Comparison of ENCODE assay signal across 9 cellular contexts in genomic region chr7:141700848-141701371, GRCh38. TPM values are rescaled to one million over a fixed set of nuclear protein-coding genes. Genes with fewer than 3 reads are reported as not detected.
A peak's percentile ranks its signal among the peaks of the same experiment; 100 is the strongest.
DNase-seq lines count a peak whose midpoint lies in the region; ATAC-seq and TF ChIP-seq lines count a peak whose summit lies in the region.
"Had no signal": no experiment of that assay in that cellular context is flagged by ENCODE, and none has a peak within 500 bp of the region (broad histone marks: within the 10 kb centered on the region; RNA-seq: fewer than 3 reads in every experiment).

No MANE protein-coding gene starts in this region.

- no peaks in the 10 kb centered on the region for H3K36me3 Mint-ChIP-seq in activated T-cell treated with anti-CD3 and anti-CD28 coated beads, Interleukin-2, amount 50 U/mL, for 24 hours (ENCODE audit: low read depth)

- H3K4me1 ChIP-seq in left ventricle myocardium inferior: peaks cover 59% of the 10 kb centered on the region
- peaks cover 3% of the 10 kb centered on the region for H3K4me1 ChIP-seq in rectal smooth muscle tissue (ENCODE audit: control insufficient read depth, insufficient read depth, low read length)

- H3K27ac ChIP-seq in left ventricle myocardium inferior (replicated peaks) (peak overlapping the region; percentile 91), rectal smooth muscle tissue (ENCODE audit: low read depth, low read length) (no peak overlapping the region)

- H3K27me3 ChIP-seq in left ventricle myocardium inferior (ENCODE audit: low read depth) (no peaks in the 10 kb centered on the region), rectal smooth muscle tissue (ENCODE audit: control insufficient read depth, insufficient read depth, low read length) (no peaks in the 10 kb centered on the region)

- H3K4me1 Mint-ChIP-seq in activated T-cell treated with anti-CD3 and anti-CD28 coated beads, Interleukin-2, amount 50 U/mL, for 24 hours (ENCODE audit: low read depth): peaks cover 53% of the 10 kb centered on the region

- intact Hi-C loops in left ventricle myocardium inferior (cut with micrococcal nuclease): no loop called here

- no peak overlapping the region for H3K9ac ChIP-seq in rectal smooth muscle tissue (ENCODE audit: low read length)

- H3K4me3 Mint-ChIP-seq in activated T-cell treated with anti-CD3 and anti-CD28 coated beads, Interleukin-2, amount 50 U/mL, for 24 hours: peak overlapping the region; percentile 83

- peak; percentile 3 for ATAC-seq in HG03066 (IDR thresholded peaks at IDR 0.05; ENCODE audit: low read depth, unreplicated experiment)

- H3K36me3 ChIP-seq in left ventricle myocardium inferior (no peaks in the 10 kb centered on the region), rectal smooth muscle tissue (ENCODE audit: control insufficient read depth, insufficient read depth, low read length) (no peaks in the 10 kb centered on the region)

- H3K9me3 ChIP-seq in left ventricle myocardium inferior (replicated peaks): no peaks in the 10 kb centered on the region

- H3K9me3 Mint-ChIP-seq in activated T-cell treated with anti-CD3 and anti-CD28 coated beads, Interleukin-2, amount 50 U/mL, for 24 hours: no peaks in the 10 kb centered on the region

- TF ChIP-seq CTCF in left ventricle myocardium inferior (IDR thresholded peaks at IDR 0.05; ENCODE audit: borderline replicate concordance): no peak

- DNase-seq in EH (ENCODE audit: low read depth) (peak; percentile 19), left ventricle myocardium inferior (no peak), NCI-H226 (no peak), HCEC 1CT (no peak), DMS79 (lab: John Stamatoyannopoulos, UW) (no peak)
- peak; percentile 45 for DNase-seq in activated T-cell treated with anti-CD3 and anti-CD28 coated beads, Interleukin-2, amount 50 U/mL, for 24 hours

- no peaks in the 10 kb centered on the region for H3K27me3 Mint-ChIP-seq in activated T-cell treated with anti-CD3 and anti-CD28 coated beads, Interleukin-2, amount 50 U/mL, for 24 hours

- peak overlapping the region; percentile 93 for H3K4me3 ChIP-seq in left ventricle myocardium inferior
- peak overlapping the region; percentile 51 for H3K4me3 ChIP-seq in rectal smooth muscle tissue (ENCODE audit: low read length)

- H3K27ac Mint-ChIP-seq in activated T-cell treated with anti-CD3 and anti-CD28 coated beads, Interleukin-2, amount 50 U/mL, for 24 hours: peak overlapping the region; percentile 77

RNA-seq across cellular contexts. Expression of gene DENND11, which starts 1.1 kb away (rescaled TPM):
- 8.5 TPM for total RNA-seq in left ventricle myocardium inferior

RNA-seq across cellular contexts. Expression of gene WEE2, which starts 7.2 kb away (rescaled TPM):
- total RNA-seq in left ventricle myocardium inferior: not detected
- total RNA-seq: SK-MEL-5 had no signal

RNA-seq across cellular contexts. Expression of gene SSBP1, which starts 37.2 kb away (rescaled TPM):
- total RNA-seq in left ventricle myocardium inferior: 83.8 TPM

Comparison
In these comparisons a context has a peak if more than half of its experiments do, and no peak if none do; other contexts are left out.
1. DNase-seq: peak in EH (single experiment) and activated T-cell treated with anti-CD3 and anti-CD28 coated beads, Interleukin-2, amount 50 U/mL, for 24 hours (single experiment); none in left ventricle myocardium inferior (single experiment), NCI-H226 (single experiment), HCEC 1CT (single experiment) and DMS79 (single experiment).